Comparison of ENCODE assay signal across 17 cellular contexts in the genomic region with DNA sequence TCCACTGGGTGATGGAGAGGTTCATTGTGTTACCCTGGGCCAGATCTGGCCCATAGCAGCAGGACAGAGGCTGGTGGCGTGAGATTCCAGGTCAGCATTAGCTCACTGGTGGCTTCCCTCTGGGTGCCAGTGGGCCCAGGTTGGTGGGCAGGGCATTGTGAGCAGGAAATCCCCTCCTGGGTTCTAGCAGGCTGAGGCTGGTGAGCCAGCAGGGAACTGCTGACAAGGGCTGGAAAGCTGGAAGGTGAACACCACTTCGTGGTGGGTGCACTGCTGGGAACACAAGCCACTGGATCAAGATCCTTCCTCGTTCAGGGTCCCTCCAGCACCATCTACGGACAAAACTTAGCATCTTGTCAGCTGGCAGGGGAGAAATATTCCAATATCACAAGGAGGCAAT.
DNase-seq lines count a peak whose midpoint lies in the region; ATAC-seq, FAIRE-seq and TF ChIP-seq lines count a peak whose summit lies in the region.
"Had no signal": no experiment of that assay in that cellular context is flagged by ENCODE, and none has a peak within 500 bp of the region (broad histone marks: within the 10 kb centered on the region; RNA-seq: fewer than 3 reads in every experiment).

No MANE protein-coding gene starts in this region.

- DNase-seq in GM12891 (ENCODE audit: insufficient read length, low spot score): no peak
- DNase-seq in kidney: peak; percentile 57
- no peak for DNase-seq in stimulated activated naive B cell treated with anti-CD40 and anti-IgM and Interleukin-4, amounts not matched to agents 10 μg/mL and 1 μg/mL and 100 μg/mL, for 72 hours
- DNase-seq in RPMI8226: no peak
- DNase-seq in GM19238 (ENCODE audit: insufficient read length, low spot score): no peak
- DNase-seq: BE2C; CD8-positive, alpha-beta T cell; COR-L47; DMS79; GOT3; H9; IMR-90 had no signal

- H3K4me3 ChIP-seq in kidney (ENCODE audit: low read length in 2 of 2): no peak overlapping the region
- H3K4me3 ChIP-seq: GM12878 had no signal

- TF ChIP-seq CTCF in VCaP (conservative IDR thresholded peaks at IDR 0.05) (0 out of 2 replicates have a peak, but pooled peaks have one; percentile 16), kidney (IDR thresholded peaks at IDR 0.05; ENCODE audit: borderline replicate concordance, extremely low read depth, insufficient read depth) (no peak)

- H3K9me3 ChIP-seq in kidney (ENCODE audit: control insufficient read depth in 1 of 2, low read length in 2 of 2): no peaks in the 10 kb centered on the region
- H3K9me3 ChIP-seq: BE2C had no signal

- H3K27ac ChIP-seq in VCaP: no peak overlapping the region
- no peak overlapping the region for H3K27ac ChIP-seq in kidney (ENCODE audit: low read depth in 2 of 2, low read length in 2 of 2)
- H3K27ac ChIP-seq: C4-2B had no signal

- no peaks in the 10 kb centered on the region for H3K36me3 ChIP-seq in kidney (ENCODE audit: control insufficient read depth in 1 of 2, insufficient read depth in 2 of 2, low read length in 2 of 2)
- H3K36me3 ChIP-seq: BE2C had no signal

- H3K4me3 Mint-ChIP-seq in stimulated activated naive B cell treated with anti-CD40 and anti-IgM and Interleukin-4, amounts not matched to agents 10 μg/mL and 1 μg/mL and 100 μg/mL, for 72 hours: no peak overlapping the region
- H3K4me3 Mint-ChIP-seq: CD8-positive, alpha-beta T cell; H9 had no signal

- peaks cover 35 to 49% of the 10 kb centered on the region in 2 donors for H3K36me3 Mint-ChIP-seq in stimulated activated naive B cell treated with anti-CD40 and anti-IgM and Interleukin-4, amounts not matched to agents 10 μg/mL and 1 μg/mL and 100 μg/mL, for 72 hours
- H3K36me3 Mint-ChIP-seq: CD8-positive, alpha-beta T cell had no signal

- H3K27me3 Mint-ChIP-seq in stimulated activated naive B cell treated with anti-CD40 and anti-IgM and Interleukin-4, amounts not matched to agents 10 μg/mL and 1 μg/mL and 100 μg/mL, for 72 hours: no peaks in the 10 kb centered on the region

- no peak overlapping the region for H3K9ac ChIP-seq in kidney (ENCODE audit: low read length in 2 of 2)

- H3K9me3 Mint-ChIP-seq in stimulated activated naive B cell treated with anti-CD40 and anti-IgM and Interleukin-4, amounts not matched to agents 10 μg/mL and 1 μg/mL and 100 μg/mL, for 72 hours: no peaks in the 10 kb centered on the region
- H3K9me3 Mint-ChIP-seq: CD8-positive, alpha-beta T cell; H9 had no signal

- H3K27ac Mint-ChIP-seq in stimulated activated naive B cell treated with anti-CD40 and anti-IgM and Interleukin-4, amounts not matched to agents 10 μg/mL and 1 μg/mL and 100 μg/mL, for 72 hours: peak overlapping the region; percentile 66
- H3K27ac Mint-ChIP-seq: CD8-positive, alpha-beta T cell had no signal

- FAIRE-seq in GM12891 (lab: Jason Lieb, UNC): peak; percentile 13
- FAIRE-seq in kidney (lab: Jason Lieb, UNC): no peak
- FAIRE-seq: A204.1, GM12878 had no signal

- H3K4me1 ChIP-seq in kidney (ENCODE audit: control insufficient read depth in 1 of 2, insufficient read depth in 1 of 2, low read depth in 1 of 2, low read length in 2 of 2): no peaks in the 10 kb centered on the region
- H3K4me1 ChIP-seq: BE2C had no signal

- no peak for TF ChIP-seq POLR2A in GM12891 (IDR thresholded peaks at IDR 0.05; ENCODE audit: low read depth, low read length)

- intact Hi-C loops in kidney (cut with DNase I): no loop called here

- peaks cover 0 to 1% of the 10 kb centered on the region in 2 donors for H3K4me1 Mint-ChIP-seq in stimulated activated naive B cell treated with anti-CD40 and anti-IgM and Interleukin-4, amounts not matched to agents 10 μg/mL and 1 μg/mL and 100 μg/mL, for 72 hours

- ATAC-seq in stimulated activated naive B cell treated with anti-CD40 and anti-IgM and Interleukin-4, amounts not matched to agents 10 μg/mL and 1 μg/mL and 100 μg/mL, for 72 hours (replicated peaks): no peak
- ATAC-seq in HG02870 (IDR thresholded peaks at IDR 0.05; ENCODE audit: unreplicated experiment): no peak
- ATAC-seq: CD8-positive, alpha-beta T cell; GM12878 had no signal

TF ChIP-seq in GM12891, 5 proteins besides CTCF, POLR2A, EP300 and RAD21:
- TF ChIP-seq POLR2AphosphoS5 (IDR thresholded peaks at IDR 0.05; ENCODE audit: low read depth, low read length): no peak
- TF ChIP-seq TAF1 (IDR thresholded peaks at IDR 0.05; ENCODE audit: low read depth, low read length): no peak
- TF ChIP-seq POU2F2 (IDR thresholded peaks at IDR 0.05; ENCODE audit: low read depth, low read length): no peak
- TF ChIP-seq SPI1 (IDR thresholded peaks at IDR 0.05; ENCODE audit: low read depth, low read length): no peak
- TF ChIP-seq PAX5 (IDR thresholded peaks at IDR 0.05; ENCODE audit: insufficient read depth, low read length, severe bottlenecking): no peak
TF ChIP-seq in GM12891: peak in this region for 0.
